Comparison of ENCODE assay signal across 7 cellular contexts in genomic region chr3:62265528-62265927, GRCh38.
"Had no signal": no experiment of that assay in that cellular context is flagged by ENCODE, and none has a peak within 500 bp of the region (broad histone marks: within the 10 kb centered on the region; RNA-seq: fewer than 3 reads in every experiment).

No MANE protein-coding gene starts in this region.

- H3K4me2 ChIP-seq: KMS-11 had no signal

- FAIRE-seq: HTR-8/SVneo, K562 had no signal

- H3K27ac ChIP-seq: HL-60, KMS-11 had no signal

- ATAC-seq: K562 had no signal

- DNase-seq: IMR-90, KBM-7, KG1 had no signal

- H3K4me3 ChIP-seq: K562 had no signal

- H3K9ac ChIP-seq: KMS-11 had no signal
